ENCODE assay signal across 7 cellular contexts in genomic region chr7:79975986-79976710, GRCh38.
A peak's percentile ranks its signal among the peaks of the same experiment; 100 is the strongest.
DNase-seq lines count a peak whose midpoint lies in the region; ATAC-seq and TF ChIP-seq lines count a peak whose summit lies in the region.
"Not testable (repeated sequence)": the region's sequence is repeated elsewhere in the genome, so short reads cannot be mapped to it uniquely, and the experiment has no call there.

No MANE protein-coding gene starts in this region.

- not testable (repeated sequence) for H3K27ac Mint-ChIP-seq in CD4-positive, alpha-beta T cell; activated CD4-positive, alpha-beta T cell treated with anti-CD3 and anti-CD28 coated beads, Interleukin-2, amount 10 ng/mL, durations not matched to agents 24 days and 14 days; central memory CD8-positive, alpha-beta T cell (ENCODE audit: low read depth)
- H3K27ac Mint-ChIP-seq in activated naive CD4-positive, alpha-beta T cell treated with anti-CD3 and anti-CD28 coated beads, Interleukin-2, amount 10 ng/mL, durations not matched to agents 7 days and 5 days: peak overlapping the region; percentile 64
- H3K27ac Mint-ChIP-seq in nephron progenitor cell: peak overlapping the region; percentile 91

- POLR2A ChIA-PET in CD4-positive, alpha-beta T cell (lab: Charles Lee): interaction anchor here (0.7 to 1.1 kb wide), 2 partner anchors 64 to 86 kb away, joined by 4 read pairs; no protein-coding TSS in a partner anchor

- CTCF ChIA-PET in CD4-positive, alpha-beta T cell (lab: Charles Lee); activated naive CD4-positive, alpha-beta T cell treated with anti-CD3 and anti-CD28 coated beads, Interleukin-2, amount 10 ng/mL, durations not matched to agents 7 days and 5 days (lab: Charles Lee): not testable (repeated sequence)

- H3K4me3 Mint-ChIP-seq in CD4-positive, alpha-beta T cell: peak overlapping the region; percentile 82
- H3K4me3 Mint-ChIP-seq in activated CD4-positive, alpha-beta T cell treated with anti-CD3 and anti-CD28 coated beads, Interleukin-2, amount 10 ng/mL, durations not matched to agents 24 days and 14 days: peak overlapping the region; percentile 25
- peak overlapping the region; percentile 25 for H3K4me3 Mint-ChIP-seq in activated T-cell treated with anti-CD3 and anti-CD28 coated beads, Interleukin-2, amount 50 U/mL, for 4 hours
- H3K4me3 Mint-ChIP-seq in activated naive CD4-positive, alpha-beta T cell treated with anti-CD3 and anti-CD28 coated beads, Interleukin-2, amount 10 ng/mL, durations not matched to agents 7 days and 5 days: peak overlapping the region; percentile 56
- H3K4me3 Mint-ChIP-seq in central memory CD8-positive, alpha-beta T cell: peak overlapping the region; percentile 9
- H3K4me3 Mint-ChIP-seq in nephron progenitor cell: not testable (repeated sequence)

- not testable (repeated sequence) for H3K27me3 Mint-ChIP-seq in CD4-positive, alpha-beta T cell; activated CD4-positive, alpha-beta T cell treated with anti-CD3 and anti-CD28 coated beads, Interleukin-2, amount 10 ng/mL, durations not matched to agents 24 days and 14 days; activated T-cell treated with anti-CD3 and anti-CD28 coated beads, Interleukin-2, amount 50 U/mL, for 4 hours (ENCODE audit: low read depth); activated naive CD4-positive, alpha-beta T cell treated with anti-CD3 and anti-CD28 coated beads, Interleukin-2, amount 10 ng/mL, durations not matched to agents 7 days and 5 days; central memory CD8-positive, alpha-beta T cell; nephron progenitor cell (ENCODE audit: low read depth, poor library complexity)

- TF ChIP-seq CTCF in CD4-positive, alpha-beta T cell (IDR thresholded peaks at IDR 0.05); nephron progenitor cell (IDR thresholded peaks at IDR 0.05): not testable (repeated sequence)

- intact Hi-C loops in CD4-positive, alpha-beta T cell (cut with DNase I, micrococcal nuclease); activated CD4-positive, alpha-beta T cell treated with anti-CD3 and anti-CD28 coated beads, Interleukin-2, amount 10 ng/mL, durations not matched to agents 24 days and 14 days (cut with micrococcal nuclease): not testable (repeated sequence)

- H3K9me3 Mint-ChIP-seq in CD4-positive, alpha-beta T cell; activated CD4-positive, alpha-beta T cell treated with anti-CD3 and anti-CD28 coated beads, Interleukin-2, amount 10 ng/mL, durations not matched to agents 24 days and 14 days; activated T-cell treated with anti-CD3 and anti-CD28 coated beads, Interleukin-2, amount 50 U/mL, for 4 hours; activated naive CD4-positive, alpha-beta T cell treated with anti-CD3 and anti-CD28 coated beads, Interleukin-2, amount 10 ng/mL, durations not matched to agents 7 days and 5 days: not testable (repeated sequence)
- peaks cover 15% of the 10 kb centered on the region for H3K9me3 Mint-ChIP-seq in central memory CD8-positive, alpha-beta T cell
- H3K9me3 Mint-ChIP-seq in nephron progenitor cell: peaks cover 14% of the 10 kb centered on the region

- not testable (repeated sequence) for H3K27ac ChIP-seq in CD4-positive, alpha-beta T cell (ENCODE audit: low read depth, low read length)

- H3K36me3 Mint-ChIP-seq in CD4-positive, alpha-beta T cell (ENCODE audit: low read depth); activated CD4-positive, alpha-beta T cell treated with anti-CD3 and anti-CD28 coated beads, Interleukin-2, amount 10 ng/mL, durations not matched to agents 24 days and 14 days (ENCODE audit: low read depth); activated T-cell treated with anti-CD3 and anti-CD28 coated beads, Interleukin-2, amount 50 U/mL, for 4 hours (ENCODE audit: insufficient read depth); activated naive CD4-positive, alpha-beta T cell treated with anti-CD3 and anti-CD28 coated beads, Interleukin-2, amount 10 ng/mL, durations not matched to agents 7 days and 5 days; central memory CD8-positive, alpha-beta T cell (ENCODE audit: insufficient read depth); nephron progenitor cell (ENCODE audit: low read depth): not testable (repeated sequence)

- H3K27me3 ChIP-seq in CD4-positive, alpha-beta T cell (ENCODE audit: control insufficient read depth, insufficient read depth, low read length): not testable (repeated sequence)

- ATAC-seq in CD4-positive, alpha-beta T cell (ENCODE audit: poor library complexity); activated T-cell treated with anti-CD3 and anti-CD28 coated beads, Interleukin-2, amount 50 U/mL, for 4 hours; central memory CD8-positive, alpha-beta T cell (replicated peaks; ENCODE audit: extremely low read depth, poor library complexity, severe bottlenecking): not testable (repeated sequence)

- not testable (repeated sequence) for H3K4me3 ChIP-seq in Jurkat, Clone E6-1 (ENCODE audit: low read length)

- peaks cover 13% of the 10 kb centered on the region for H3K4me1 Mint-ChIP-seq in CD4-positive, alpha-beta T cell (ENCODE audit: low read depth)
- not testable (repeated sequence) for H3K4me1 Mint-ChIP-seq in activated CD4-positive, alpha-beta T cell treated with anti-CD3 and anti-CD28 coated beads, Interleukin-2, amount 10 ng/mL, durations not matched to agents 24 days and 14 days; activated T-cell treated with anti-CD3 and anti-CD28 coated beads, Interleukin-2, amount 50 U/mL, for 4 hours (ENCODE audit: low read depth); central memory CD8-positive, alpha-beta T cell; nephron progenitor cell
- H3K4me1 Mint-ChIP-seq in activated naive CD4-positive, alpha-beta T cell treated with anti-CD3 and anti-CD28 coated beads, Interleukin-2, amount 10 ng/mL, durations not matched to agents 7 days and 5 days: peaks cover 11% of the 10 kb centered on the region

- not testable (repeated sequence) for DNase-seq in CD4-positive, alpha-beta T cell; activated CD4-positive, alpha-beta T cell treated with anti-CD3 and anti-CD28 coated beads, Interleukin-2, amount 10 ng/mL, durations not matched to agents 24 days and 14 days; activated T-cell treated with anti-CD3 and anti-CD28 coated beads, Interleukin-2, amount 50 U/mL, for 4 hours; activated naive CD4-positive, alpha-beta T cell treated with anti-CD3 and anti-CD28 coated beads, Interleukin-2, amount 10 ng/mL, durations not matched to agents 7 days and 5 days; central memory CD8-positive, alpha-beta T cell (ENCODE audit: low spot score in 2 of 2); nephron progenitor cell
- peak; percentile 9 for DNase-seq in Jurkat, Clone E6-1 (ENCODE audit: low read depth, low spot score)

- H3K9me3 ChIP-seq in CD4-positive, alpha-beta T cell (ENCODE audit: control insufficient read depth, low read length): not testable (repeated sequence)
